In the genomic region with DNA sequence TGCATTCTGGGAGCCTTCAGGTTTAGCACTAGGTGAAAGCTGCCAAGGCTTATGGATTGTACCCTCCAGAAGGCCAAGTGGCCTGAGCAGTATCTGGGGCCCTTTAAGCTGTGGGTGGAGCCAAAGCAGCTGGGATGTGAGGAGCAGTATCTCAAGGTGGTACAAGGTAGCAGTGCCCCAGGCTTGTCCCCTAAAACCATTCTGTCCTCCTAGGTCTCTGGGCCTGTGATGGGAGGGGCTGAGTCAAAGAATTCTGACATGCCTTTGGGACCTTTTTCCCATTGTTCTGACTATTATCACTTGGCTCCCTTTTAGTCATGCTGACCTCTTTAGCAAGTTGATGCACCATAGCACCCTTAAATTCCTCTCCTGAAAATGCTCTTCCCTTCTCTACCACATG, we compare ENCODE assay signal across 27 cellular contexts.
"Had no signal": no experiment of that assay in that cellular context is flagged by ENCODE, and none has a peak within 500 bp of the region (broad histone marks: within the 10 kb centered on the region; RNA-seq: fewer than 3 reads in every experiment).

No MANE protein-coding gene starts in this region.

- H3K36me3 ChIP-seq: stomach, suprapubic skin, thoracic aorta, thyroid gland, tibial artery, tibial nerve, transverse colon, upper lobe of left lung, upper lobe of right lung, uterus, vagina had no signal

- ATAC-seq: stimulated activated effector memory CD8-positive, alpha-beta T cell treated with anti-CD3 and anti-CD28 coated beads, Interleukin-12 subunit alpha, Interleukin-12 subunit beta, amount 100 ng/mL, for 72 hours; stimulated activated memory B cell treated with anti-CD40 and anti-IgM and Interleukin-4, amounts not matched to agents 10 μg/mL and 1 μg/mL and 100 μg/mL, for 72 hours; stimulated activated naive B cell treated with anti-CD40 and anti-IgM and Interleukin-4, amounts not matched to agents 10 μg/mL and 1 μg/mL and 100 μg/mL, for 72 hours; stimulated activated naive CD8-positive, alpha-beta T cell treated with anti-CD3 and anti-CD28 coated beads, Interleukin-15, amount 100 ng/mL, for 72 hours; stimulated activated naive CD8-positive, alpha-beta T cell treated with anti-CD3 and anti-CD28 coated beads, Interleukin-15, Interleukin-2, amounts not matched to agents 100 U/mL and 50 U/mL, for 24 hours; upper lobe of right lung had no signal

- H3K4me3 ChIP-seq: stomach, suprapubic skin, testis, thoracic aorta, thyroid gland, tibial artery, tibial nerve, transverse colon, upper lobe of left lung, upper lobe of right lung, uterus, vagina had no signal

- FAIRE-seq: urothelium cell line had no signal

- DNase-seq: stimulated activated CD4-positive, alpha-beta T cell treated with anti-CD3 and anti-CD28 coated beads, Interleukin-2, amount 100 ng/mL, for 48 hours; stimulated activated CD4-positive, alpha-beta T cell treated with anti-CD3 and anti-CD28 coated beads, Interleukin-4, amount 100 ng/mL, for 1 hour; stimulated activated CD4-positive, alpha-beta T cell treated with anti-CD3 and anti-CD28 coated beads, Interleukin-4, amount 100 ng/mL, for 24 hours; stimulated activated CD4-positive, alpha-beta T cell treated with anti-CD3 and anti-CD28 coated beads, Interleukin-4, amount 100 ng/mL, for 4 hours; stimulated activated CD8-positive, alpha-beta memory T cell treated with anti-CD3 and anti-CD28 coated beads, Interleukin-4, amount 100 ng/mL, for 48 hours; stimulated activated naive B cell treated with anti-CD40 and anti-IgM and Interleukin-4, amounts not matched to agents 10 μg/mL and 1 μg/mL and 100 μg/mL, for 72 hours; stimulated activated naive CD4-positive, alpha-beta T cell; stimulated activated naive CD4-positive, alpha-beta T cell treated with Interleukin-2 at 50 U/mL for 16 hours; stimulated activated naive CD8-positive, alpha-beta T cell treated with anti-CD3 and anti-CD28 coated beads, Interleukin-15, amount 100 ng/mL, for 72 hours; stimulated activated naive CD8-positive, alpha-beta T cell treated with anti-CD3 and anti-CD28 coated beads, Interleukin-15, Interleukin-2, amounts not matched to agents 100 U/mL and 50 U/mL, for 24 hours; stomach; substantia nigra; testis; thyroid gland; tibial artery; transverse colon; trophoblast cell; upper lobe of left lung; upper lobe of right lung; uterus had no signal

- H3K4me1 ChIP-seq: stomach, suprapubic skin, testis, thyroid gland, tibial artery, tibial nerve, upper lobe of left lung, upper lobe of right lung, uterus, vagina had no signal

- H3K27ac ChIP-seq: stomach, suprapubic skin, testis, thoracic aorta, thyroid gland, tibial artery, tibial nerve, transverse colon, upper lobe of left lung, upper lobe of right lung, uterus, vagina had no signal

- H3K27me3 ChIP-seq: stomach, suprapubic skin, testis, thyroid gland, tibial artery, tibial nerve, transverse colon, upper lobe of left lung, upper lobe of right lung, uterus, vagina had no signal

- H3K9me3 ChIP-seq: suprapubic skin, testis, thoracic aorta, thyroid gland, tibial artery, tibial nerve, transverse colon, upper lobe of right lung, uterus, vagina had no signal
